In the genomic region with DNA sequence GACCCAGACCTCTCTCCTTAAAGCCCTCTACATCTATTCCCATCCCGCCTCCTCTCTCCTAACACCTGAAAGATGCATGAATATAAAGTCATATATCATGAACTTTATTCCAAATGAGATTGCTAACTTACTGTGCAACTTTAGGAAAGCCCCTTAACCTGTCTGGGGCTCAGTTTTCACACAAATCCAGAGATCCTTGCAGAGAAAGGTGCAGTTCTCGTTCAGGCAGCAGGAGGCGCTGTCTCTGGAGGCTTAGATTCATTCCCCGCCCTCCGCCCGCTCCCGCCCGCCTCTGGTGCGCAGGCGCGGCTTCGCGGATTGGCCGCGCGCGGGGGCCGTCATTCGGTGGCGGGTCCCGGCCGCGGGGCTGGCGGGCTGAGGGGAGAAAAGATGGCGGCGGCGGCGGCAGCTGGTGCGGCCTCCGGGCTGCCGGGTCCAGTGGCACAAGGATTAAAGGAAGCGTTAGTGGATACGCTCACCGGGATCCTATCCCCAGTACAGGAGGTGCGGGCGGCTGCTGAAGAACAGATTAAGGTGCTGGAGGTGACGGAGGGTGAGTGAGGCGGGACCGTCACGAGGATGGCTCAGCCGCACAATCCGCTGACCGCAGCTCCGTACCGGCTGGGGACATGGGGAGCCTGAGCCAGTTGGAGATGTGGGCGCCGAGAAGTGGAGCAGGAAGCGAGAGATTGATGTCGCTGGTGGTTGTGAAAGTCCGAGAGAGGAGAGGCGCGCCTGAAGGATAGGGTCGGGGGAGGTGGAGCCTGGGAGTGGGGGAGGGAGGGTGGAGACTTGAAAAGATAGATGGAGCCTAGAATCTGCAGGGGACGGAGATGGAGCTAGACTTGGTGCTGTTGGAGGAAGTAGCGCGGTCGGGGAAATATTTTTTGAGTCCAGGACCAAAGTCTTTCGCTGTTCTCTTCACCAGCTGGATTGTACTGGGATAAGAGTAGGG, we compare ENCODE assay signal across 8 cellular contexts. TPM values are rescaled to one million over a fixed set of nuclear protein-coding genes. Genes with fewer than 3 reads are reported as not detected.
DNase-seq lines count a peak whose midpoint lies in the region; ATAC-seq and TF ChIP-seq lines count a peak whose summit lies in the region.

A gene (plus strand): TSS at position 338 of the 955 bp plus-strand sequence. CDS start 53 bp downstream, at position 391.

- peaks cover 24 to 28% of the 10 kb centered on the region in 2 donors for H3K36me3 Mint-ChIP-seq in activated naive CD4-positive, alpha-beta T cell treated with anti-CD3 and anti-CD28 coated beads, Interleukin-2, amount 50 U/mL, for 72 hours

- TF ChIP-seq CTCF in omental fat pad (IDR thresholded peaks at IDR 0.05): peak in 2 of 3 donors; percentile 46 to 71

- ATAC-seq in HG02588 (IDR thresholded peaks at IDR 0.05; ENCODE audit: unreplicated experiment): peak; percentile 87
- peak; percentile 91 to 97 for ATAC-seq in activated naive CD4-positive, alpha-beta T cell treated with anti-CD3 and anti-CD28 coated beads, Interleukin-2, amount 50 U/mL, for 72 hours
- peak; percentile 96 for ATAC-seq in omental fat pad (ENCODE audit: low FRiP score)

- H3K27ac ChIP-seq in temporal lobe (ENCODE audit: low read depth, low read length): peak within 1 kb of the TSS; percentile 93

- DNase-seq in NCI-H1092 (lab: John Stamatoyannopoulos, UW) (peak; percentile 96), SKM-1 (lab: John Stamatoyannopoulos, UW; ENCODE audit: unreplicated experiment) (peak; percentile 93), glomerular visceral epithelial cell (ENCODE audit: extremely low spot score) (peak; percentile 95), omental fat pad (ENCODE audit: low spot score) (peak; percentile 99)
- peak; percentile 96 to 97 for DNase-seq in activated naive CD4-positive, alpha-beta T cell treated with anti-CD3 and anti-CD28 coated beads, Interleukin-2, amount 50 U/mL, for 72 hours (ENCODE audit: low spot score in 2 of 2)

- H3K9me3 Mint-ChIP-seq in activated naive CD4-positive, alpha-beta T cell treated with anti-CD3 and anti-CD28 coated beads, Interleukin-2, amount 50 U/mL, for 72 hours: no peaks in the 10 kb centered on the region

- peak within 1 kb of the TSS; percentile 98 to 99 for H3K27ac Mint-ChIP-seq in activated naive CD4-positive, alpha-beta T cell treated with anti-CD3 and anti-CD28 coated beads, Interleukin-2, amount 50 U/mL, for 72 hours

- TF ChIP-seq POLR2A in GM10847 (IDR thresholded peaks at IDR 0.05; ENCODE audit: extremely low read depth, insufficient read length): peak; percentile 74

RNA-seq across cellular contexts. Expression of the gene that starts here (rescaled TPM):
- 10 to 100 TPM; 80.6 to 85.7 TPM for total RNA-seq in activated naive CD4-positive, alpha-beta T cell treated with anti-CD3 and anti-CD28 coated beads, Interleukin-2, amount 50 U/mL, for 72 hours
- 10 to 100 TPM; 13.4 to 19.7 (median 17.4) TPM for total RNA-seq in omental fat pad
- 35.7 TPM for total RNA-seq in temporal lobe

Comparison
In these comparisons a context has a peak if more than half of its experiments do, and no peak if none do; other contexts are left out.
1. Peak in every context shown above with its lines: DNase-seq, ATAC-seq and H3K27ac ChIP-seq.